In the genomic region with DNA sequence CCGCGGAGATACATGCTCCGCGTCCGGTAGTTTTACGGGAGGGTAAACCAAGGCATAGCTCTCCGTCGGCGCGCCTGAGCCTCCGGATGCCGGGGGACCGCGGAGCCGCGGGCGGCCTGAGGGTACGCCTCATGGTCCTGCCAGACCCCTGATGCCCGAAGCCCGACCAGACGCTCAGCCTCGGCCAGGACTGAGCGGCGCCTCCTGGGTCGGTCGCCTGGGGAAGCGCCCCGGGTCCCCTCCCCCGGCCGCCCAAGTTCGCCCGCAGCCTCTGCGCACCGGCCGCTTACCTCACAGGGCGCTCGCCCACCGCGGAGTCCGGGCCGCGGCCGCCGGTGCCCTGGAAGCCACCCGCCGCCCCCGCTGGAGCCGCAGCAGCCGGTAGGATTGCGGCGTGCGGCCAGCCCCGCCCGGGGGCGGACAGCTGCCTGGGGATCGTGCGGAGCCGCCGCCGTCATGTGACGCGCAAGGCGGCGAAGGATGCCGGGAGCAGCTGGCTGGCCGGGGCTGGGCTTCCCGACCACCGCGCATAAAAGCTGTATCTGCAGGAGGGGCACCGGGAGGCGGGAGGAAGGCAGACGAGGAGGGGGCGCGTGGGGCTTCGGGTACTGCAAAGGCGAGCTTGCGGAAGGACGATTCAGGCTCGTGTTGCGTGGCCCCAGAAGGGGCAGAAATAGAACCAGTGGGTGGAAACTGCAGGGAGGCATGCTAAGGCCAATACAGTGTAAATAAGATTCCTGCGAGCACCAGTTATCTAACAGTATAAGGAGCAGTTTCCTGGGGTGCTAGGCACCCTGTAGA, we compare ENCODE assay signal across 8 cellular contexts. TPM values are rescaled to one million over a fixed set of nuclear protein-coding genes. Genes with fewer than 3 reads are reported as not detected.
DNase-seq lines count a peak whose midpoint lies in the region; ATAC-seq lines count a peak whose summit lies in the region.

TSS of gene FBXO10 (minus strand) at position 460 of the 801 bp plus-strand sequence. CDS start 34,612 bp downstream, outside the sequence.

- no peaks in the 10 kb centered on the region for H3K9me3 Mint-ChIP-seq in dendritic cell treated with granulocyte-macrophage colony-stimulating factor and Interleukin-4, amounts not matched to agents 40 ng/mL and 50 ng/mL, for 4 days

- ATAC-seq in GM18498 (IDR thresholded peaks at IDR 0.05; ENCODE audit: unreplicated experiment) (peak; percentile 86), HG02678 (IDR thresholded peaks at IDR 0.05; ENCODE audit: unreplicated experiment) (peak; percentile 75), left lobe of liver (peak; percentile 96)

- peak within 1 kb of the TSS; percentile 90 for H3K27ac Mint-ChIP-seq in dendritic cell treated with granulocyte-macrophage colony-stimulating factor and Interleukin-4, amounts not matched to agents 40 ng/mL and 50 ng/mL, for 4 days

- H3K36me3 Mint-ChIP-seq in dendritic cell treated with granulocyte-macrophage colony-stimulating factor and Interleukin-4, amounts not matched to agents 40 ng/mL and 50 ng/mL, for 4 days (ENCODE audit: low read depth), result peaks cover 21% of the 10 kb centered on the region

- H3K4me3 Mint-ChIP-seq in dendritic cell treated with granulocyte-macrophage colony-stimulating factor and Interleukin-4, amounts not matched to agents 40 ng/mL and 50 ng/mL, for 4 days, result peak within 1 kb of the TSS; percentile 85

- peaks cover 6% of the 10 kb centered on the region for H3K27me3 Mint-ChIP-seq in dendritic cell treated with granulocyte-macrophage colony-stimulating factor and Interleukin-4, amounts not matched to agents 40 ng/mL and 50 ng/mL, for 4 days

- DNase-seq in NCI-H2029 treated with DMSO at 0.1 percent for 48 hours (lab: John Stamatoyannopoulos, UW) (peak; percentile 29), left lobe of liver (ENCODE audit: low spot score) (peak; percentile 79), LoVo (ENCODE audit: low spot score) (no peak)
- peak; percentile 22 to 29 for DNase-seq in activated CD4-positive, alpha-beta T cell treated with anti-CD3 and anti-CD28 coated beads for 4 hours
- peak; percentile 40 to 49 for DNase-seq in stimulated activated CD4-positive, alpha-beta T cell treated with anti-CD3 and anti-CD28 coated beads, Interleukin-2, amount 100 ng/mL, for 24 hours

- H3K4me1 Mint-ChIP-seq in dendritic cell treated with granulocyte-macrophage colony-stimulating factor and Interleukin-4, amounts not matched to agents 40 ng/mL and 50 ng/mL, for 4 days (ENCODE audit: low read depth), result peaks cover 36% of the 10 kb centered on the region

- intact Hi-C loops in dendritic cell treated with granulocyte-macrophage colony-stimulating factor and Interleukin-4, amounts not matched to agents 40 ng/mL and 50 ng/mL, for 4 days (cut with micrococcal nuclease), result no loop called here

RNA-seq across cellular contexts. Expression of gene FBXO10, which starts in this region (rescaled TPM):
- total RNA-seq in left lobe of liver, result 3.4 TPM
